Comparison of ENCODE assay signal across 8 cellular contexts in the genomic region with DNA sequence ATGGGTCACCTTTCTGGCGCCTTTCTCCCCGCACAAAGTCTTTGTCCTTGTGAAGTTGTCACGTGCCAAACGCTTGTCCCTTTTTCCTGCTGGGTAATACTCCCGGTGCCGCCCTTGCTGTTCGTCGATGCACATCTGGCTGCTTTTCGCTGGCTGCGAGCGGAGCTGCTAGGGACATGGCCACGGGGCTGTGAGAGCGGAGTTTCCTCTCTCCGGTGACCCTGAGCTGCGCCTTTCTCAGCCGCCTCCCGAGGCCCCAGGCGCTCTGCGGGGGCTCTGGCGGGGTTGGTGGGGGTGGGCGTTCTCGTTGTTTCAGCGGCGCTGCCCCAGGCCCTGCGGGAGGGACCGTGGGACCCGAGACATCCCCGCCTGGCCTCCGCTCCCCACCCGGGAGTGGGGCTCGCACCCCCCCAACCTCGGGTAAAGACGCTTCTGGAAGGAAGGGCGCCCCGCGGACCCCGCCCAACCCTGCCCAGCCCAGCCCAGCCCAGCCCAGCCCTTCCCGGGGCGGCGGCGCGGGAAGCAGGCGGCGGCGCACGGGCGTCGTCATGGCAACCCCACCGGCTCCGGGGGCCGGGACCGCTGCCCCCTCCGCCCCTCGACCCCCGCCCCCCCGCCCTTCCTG. TPM values are rescaled to one million over a fixed set of nuclear protein-coding genes. Genes with fewer than 3 reads are reported as not detected.
DNase-seq lines count a peak whose midpoint lies in the region; ATAC-seq, FAIRE-seq and TF ChIP-seq lines count a peak whose summit lies in the region.

No MANE protein-coding gene starts in this region.

- no peak overlapping the region for H3K27ac Mint-ChIP-seq in activated T-cell treated with anti-CD3 and anti-CD28 coated beads, Interleukin-2, amount 50 U/mL, for 72 hours

- H3K36me3 ChIP-seq in WERI-Rb-1 (peaks cover 14% of the 10 kb centered on the region), thymus (ENCODE audit: control insufficient read depth, insufficient read depth) (peaks cover 20% of the 10 kb centered on the region)

- H3K27ac ChIP-seq in WERI-Rb-1 (no peak overlapping the region), thymus (ENCODE audit: low read depth) (no peak overlapping the region)

- peaks cover under 1% of the 10 kb centered on the region in 2 donors for H3K36me3 Mint-ChIP-seq in activated T-cell treated with anti-CD3 and anti-CD28 coated beads, Interleukin-2, amount 50 U/mL, for 72 hours (ENCODE audit: insufficient read depth in 2 of 2)

- H3K9me3 ChIP-seq in WERI-Rb-1 (ENCODE audit: severe bottlenecking) (peaks cover 3% of the 10 kb centered on the region), thymus (ENCODE audit: control insufficient read depth) (no peaks in the 10 kb centered on the region)

- no peak for FAIRE-seq in D721Med (lab: Jason Lieb, UNC)

- H3K4me1 ChIP-seq in thymus (ENCODE audit: control insufficient read depth, insufficient read depth, low read length), result peaks cover 5% of the 10 kb centered on the region

- no peak for TF ChIP-seq CTCF in WERI-Rb-1 (IDR thresholded peaks at IDR 0.05; ENCODE audit: low read depth, low read length)
- no peak for TF ChIP-seq CTCF in D721Med (IDR thresholded peaks at IDR 0.05; ENCODE audit: insufficient read depth, missing control alignments)

- H3K27me3 ChIP-seq in WERI-Rb-1 (ENCODE audit: insufficient read depth, low read depth, severe bottlenecking), result peaks cover 29% of the 10 kb centered on the region
- H3K27me3 ChIP-seq in thymus (ENCODE audit: control insufficient read depth, insufficient read depth), result peaks cover 17% of the 10 kb centered on the region

- peak overlapping the region in 1 of 2 donors; percentile 21 for H3K4me3 Mint-ChIP-seq in activated T-cell treated with anti-CD3 and anti-CD28 coated beads, Interleukin-2, amount 50 U/mL, for 72 hours

- H3K9me3 Mint-ChIP-seq in activated T-cell treated with anti-CD3 and anti-CD28 coated beads, Interleukin-2, amount 50 U/mL, for 72 hours, result no peaks in the 10 kb centered on the region

- ATAC-seq in activated T-cell treated with anti-CD3 and anti-CD28 coated beads, Interleukin-2, amount 50 U/mL, for 72 hours (replicated peaks in 1 of 2), result peak; percentile 14 to 20

- H3K4me3 ChIP-seq in WERI-Rb-1 (ENCODE audit: low read depth, low read length) (peak overlapping the region; percentile 54), iPS-11a (ENCODE audit: low read depth, low read length) (peak overlapping the region; percentile 8), thymus (ENCODE audit: low read length) (peak overlapping the region; percentile 26)

- H3K4me1 Mint-ChIP-seq in activated T-cell treated with anti-CD3 and anti-CD28 coated beads, Interleukin-2, amount 50 U/mL, for 72 hours (ENCODE audit: low read depth), result peaks cover 21% of the 10 kb centered on the region

- peaks cover 24% of the 10 kb centered on the region for H3K27me3 Mint-ChIP-seq in activated T-cell treated with anti-CD3 and anti-CD28 coated beads, Interleukin-2, amount 50 U/mL, for 72 hours (ENCODE audit: low read depth)

- no peak for DNase-seq in activated T-cell treated with anti-CD3 and anti-CD28 coated beads, Interleukin-2, amount 50 U/mL, for 72 hours
- DNase-seq in activated T-cell treated with anti-CD3 and anti-CD28 coated beads, Interleukin-2, amount 50 U/mL, for 1 hour, result no peak
- no peak for DNase-seq in WERI-Rb-1
- DNase-seq in D721Med (ENCODE audit: insufficient read length, low spot score), result no peak
- DNase-seq in kidney tubule cell (ENCODE audit: low spot score), result no peak
- no peak for DNase-seq in NCI-H526 treated with DMSO at 0.1 percent for 48 hours (lab: John Stamatoyannopoulos, UW)

- 5% methylated on average over 56 of the region's 56 CpGs for WGBS in thymus

RNA-seq across cellular contexts. Expression of a gene that starts 12.2 kb away (rescaled TPM):
- 10 to 100 TPM; 11.2 to 12.2 TPM for total RNA-seq in activated T-cell treated with anti-CD3 and anti-CD28 coated beads, Interleukin-2, amount 50 U/mL, for 72 hours
- 30.8 TPM for polyA plus RNA-seq in thymus

RNA-seq across cellular contexts. Expression of a gene that starts 31.1 kb away (rescaled TPM):
- 1 to 10 TPM; 8.7 TPM for total RNA-seq in activated T-cell treated with anti-CD3 and anti-CD28 coated beads, Interleukin-2, amount 50 U/mL, for 72 hours
- 23.1 TPM for polyA plus RNA-seq in thymus
